27 cellular contexts compared by ENCODE assay signal in genomic region chr6:133435065-133435728, GRCh38.
DNase-seq lines count a peak whose midpoint lies in the region; ATAC-seq and TF ChIP-seq lines count a peak whose summit lies in the region.
"Had no signal": no experiment of that assay in that cellular context is flagged by ENCODE, and none has a peak within 500 bp of the region (broad histone marks: within the 10 kb centered on the region; RNA-seq: fewer than 3 reads in every experiment).

No MANE protein-coding gene starts in this region.

- TF ChIP-seq CTCF in BE2C (IDR thresholded peaks at IDR 0.05; ENCODE audit: low read depth, low read length) (no peak), glutamatergic neuron (IDR thresholded peaks at IDR 0.05; ENCODE audit: partially characterized antibody, unreplicated experiment) (no peak), mesothelial cell of epicardium (IDR thresholded peaks at IDR 0.05; ENCODE audit: unreplicated experiment) (no peak), RWPE1 (conservative IDR thresholded peaks at IDR 0.05; ENCODE audit: low read depth) (no peak)

- POLR2A ChIA-PET in RWPE1 (lab: Yijun Ruan, JAX; ENCODE audit: low non-redundant PET): no interaction called here

- peaks cover 9% of the 10 kb centered on the region for H3K9me3 Mint-ChIP-seq in glutamatergic neuron (ENCODE audit: unreplicated experiment)
- peaks cover 4% of the 10 kb centered on the region for H3K9me3 Mint-ChIP-seq in mesothelial cell of epicardium
- H3K9me3 Mint-ChIP-seq in activated T-helper 17 cell treated with anti-CD3 and anti-CD28 coated beads, Interleukin-2, amount 50 U/mL, for 72 hours: no peaks in the 10 kb centered on the region
- H3K9me3 Mint-ChIP-seq: activated naive CD8-positive, alpha-beta T cell treated with anti-CD3 and anti-CD28 coated beads, Interleukin-2, amount 10 ng/mL, durations not matched to agents 7 days and 5 days; memory B cell; T-helper 2 cell treated with Interferon-gamma antibody and Interleukin-4, amounts not matched to agents 5 μg/mL and 100 μg/mL, for 36 hours had no signal

- H3K36me3 Mint-ChIP-seq in glutamatergic neuron (ENCODE audit: unreplicated experiment) (peaks cover 4% of the 10 kb centered on the region), mesothelial cell of epicardium (no peaks in the 10 kb centered on the region)
- no peaks in the 10 kb centered on the region for H3K36me3 Mint-ChIP-seq in activated T-helper 17 cell treated with anti-CD3 and anti-CD28 coated beads, Interleukin-2, amount 50 U/mL, for 72 hours (ENCODE audit: low read depth)
- H3K36me3 Mint-ChIP-seq: activated naive CD8-positive, alpha-beta T cell treated with anti-CD3 and anti-CD28 coated beads, Interleukin-2, amount 10 ng/mL, durations not matched to agents 7 days and 5 days; memory B cell; naive thymus-derived CD8-positive, alpha-beta T cell; WTC11 had no signal

- no peak overlapping the region for H3K27ac ChIP-seq in RWPE1
- H3K27ac ChIP-seq: KMS-11, Peyer's patch, thoracic aorta had no signal

- H3K4me1 Mint-ChIP-seq in glutamatergic neuron (ENCODE audit: low read depth, unreplicated experiment) (peaks cover 38% of the 10 kb centered on the region), mesothelial cell of epicardium (peaks cover 27% of the 10 kb centered on the region)
- H3K4me1 Mint-ChIP-seq in activated T-helper 17 cell treated with anti-CD3 and anti-CD28 coated beads, Interleukin-2, amount 50 U/mL, for 72 hours: no peaks in the 10 kb centered on the region
- H3K4me1 Mint-ChIP-seq: activated naive CD8-positive, alpha-beta T cell treated with anti-CD3 and anti-CD28 coated beads, Interleukin-2, amount 10 ng/mL, durations not matched to agents 7 days and 5 days; memory B cell; naive thymus-derived CD8-positive, alpha-beta T cell had no signal

- H3K4me3 Mint-ChIP-seq in glutamatergic neuron (ENCODE audit: unreplicated experiment) (peak overlapping the region; percentile 70), mesothelial cell of epicardium (no peak overlapping the region)
- H3K4me3 Mint-ChIP-seq in activated T-helper 17 cell treated with anti-CD3 and anti-CD28 coated beads, Interleukin-2, amount 50 U/mL, for 72 hours: no peak overlapping the region
- H3K4me3 Mint-ChIP-seq: activated naive CD8-positive, alpha-beta T cell treated with anti-CD3 and anti-CD28 coated beads, Interleukin-2, amount 10 ng/mL, durations not matched to agents 7 days and 5 days; memory B cell; naive thymus-derived CD8-positive, alpha-beta T cell; T-helper 2 cell treated with Interferon-gamma antibody and Interleukin-4, amounts not matched to agents 5 μg/mL and 100 μg/mL, for 36 hours; WTC11 had no signal

- DNase-seq in BE2C (peak; percentile 44), HuH-7.5 (ENCODE audit: low spot score) (peak; percentile 20), glutamatergic neuron (peak; percentile 72), mesothelial cell of epicardium (ENCODE audit: low spot score in 2 of 2, unreplicated experiment in 2 of 2) (no peak), RWPE1 (ENCODE audit: low spot score) (no peak)
- DNase-seq: activated CD4-positive, alpha-beta T cell treated with anti-CD3 and anti-CD28 coated beads, Interleukin-2, amount 50 U/mL, for 4 hours; activated CD8-positive, alpha-beta memory T cell treated with anti-CD3 and anti-CD28 coated beads, Interleukin-2, amount 50 U/mL, for 48 hours; activated naive CD8-positive, alpha-beta T cell treated with anti-CD3 and anti-CD28 coated beads, Interleukin-2, amount 10 ng/mL, durations not matched to agents 7 days and 5 days; DMS153; effector CD8-positive, alpha-beta T cell; foreskin melanocyte; naive thymus-derived CD8-positive, alpha-beta T cell; NCI-H187 treated with DMSO at 0.1 percent for 48 hours; Peyer's patch; stimulated activated CD4-positive, alpha-beta T cell treated with anti-CD3 and anti-CD28 coated beads, Interleukin-2, amount 100 ng/mL, for 48 hours; stimulated activated naive CD4-positive, alpha-beta T cell had no signal

- ATAC-seq in activated T-helper 17 cell treated with anti-CD3 and anti-CD28 coated beads, Interleukin-2, amount 50 U/mL, for 72 hours (replicated peaks): no peak
- ATAC-seq in HG03108 (IDR thresholded peaks at IDR 0.05; ENCODE audit: unreplicated experiment) (no peak), HG02884 (IDR thresholded peaks at IDR 0.05; ENCODE audit: unreplicated experiment) (no peak)
- ATAC-seq: naive thymus-derived CD8-positive, alpha-beta T cell; SK-N-SH treated with all-trans-retinoic acid at 6 μM for 48 hours; WTC11 had no signal

- no peaks in the 10 kb centered on the region; the same call in 1 of the 2 replicates for H3K9me3 ChIP-seq in BE2C
- H3K9me3 ChIP-seq: HAP-1, Peyer's patch, thoracic aorta had no signal

- H3K27ac Mint-ChIP-seq in glutamatergic neuron (ENCODE audit: unreplicated experiment) (peak overlapping the region; percentile 97), mesothelial cell of epicardium (peak overlapping the region; percentile 56)
- no peak overlapping the region for H3K27ac Mint-ChIP-seq in activated T-helper 17 cell treated with anti-CD3 and anti-CD28 coated beads, Interleukin-2, amount 50 U/mL, for 72 hours
- H3K27ac Mint-ChIP-seq: activated naive CD8-positive, alpha-beta T cell treated with anti-CD3 and anti-CD28 coated beads, Interleukin-2, amount 10 ng/mL, durations not matched to agents 7 days and 5 days; memory B cell; naive thymus-derived CD8-positive, alpha-beta T cell; progenitor cell of endocrine pancreas; T-helper 2 cell treated with Interferon-gamma antibody and Interleukin-4, amounts not matched to agents 5 μg/mL and 100 μg/mL, for 36 hours; WTC11 had no signal

- H3K4me3 ChIP-seq in BE2C (ENCODE audit: low read depth, low read length): no peak overlapping the region
- H3K4me3 ChIP-seq: HAP-1, Peyer's patch, thoracic aorta had no signal

- H3K27me3 Mint-ChIP-seq in glutamatergic neuron (ENCODE audit: unreplicated experiment) (peaks cover 4% of the 10 kb centered on the region), mesothelial cell of epicardium (ENCODE audit: low read depth) (no peaks in the 10 kb centered on the region)
- H3K27me3 Mint-ChIP-seq in activated T-helper 17 cell treated with anti-CD3 and anti-CD28 coated beads, Interleukin-2, amount 50 U/mL, for 72 hours: peaks cover 3% of the 10 kb centered on the region
- H3K27me3 Mint-ChIP-seq: memory B cell had no signal

- peaks cover 45% of the 10 kb centered on the region for H3K4me1 ChIP-seq in BE2C
- H3K4me1 ChIP-seq: HAP-1, Peyer's patch had no signal

- H3K36me3 ChIP-seq in BE2C: peaks cover 7% of the 10 kb centered on the region
- H3K36me3 ChIP-seq: HAP-1, Peyer's patch, thoracic aorta had no signal

- H3K27me3 ChIP-seq in BE2C: no peaks in the 10 kb centered on the region
- H3K27me3 ChIP-seq: Peyer's patch had no signal

- CTCF ChIA-PET in RWPE1 (lab: Yijun Ruan, JAX): no interaction called here

Comparison
In these comparisons a context has a peak if more than half of its experiments do, and no peak if none do; other contexts are left out.
1. DNase-seq: peak in BE2C (single experiment), HuH-7.5 (single experiment) and glutamatergic neuron (single experiment); none in mesothelial cell of epicardium (0 of 2) and RWPE1 (single experiment).